ENCODE assay signal across 10 cellular contexts in genomic region chr5:137497396-137498290, GRCh38. TPM values are rescaled to one million over a fixed set of nuclear protein-coding genes. Genes with fewer than 3 reads are reported as not detected.
A peak's percentile ranks its signal among the peaks of the same experiment; 100 is the strongest.
DNase-seq lines count a peak whose midpoint lies in the region; ATAC-seq, FAIRE-seq and TF ChIP-seq lines count a peak whose summit lies in the region.
"Had no signal": no experiment of that assay in that cellular context is flagged by ENCODE, and none has a peak within 500 bp of the region (broad histone marks: within the 10 kb centered on the region; RNA-seq: fewer than 3 reads in every experiment).

No MANE protein-coding gene starts in this region.

- H3K4me3 ChIP-seq in fibroblast of pulmonary artery (replicated peaks; ENCODE audit: low read depth, low read length) = peak overlapping the region; percentile 73
- peak overlapping the region; percentile 65 for H3K4me3 ChIP-seq in psoas muscle
- H3K4me3 ChIP-seq in effector memory CD4-positive, alpha-beta T cell (ENCODE audit: insufficient read depth, low read depth, low read length, poor library complexity, severe bottlenecking) = no peak overlapping the region

- intact Hi-C loops in psoas muscle (cut with DNase I) = loop anchor here (2.0 to 10.0 kb wide), 3 partner anchors 151 to 693 kb away; no protein-coding TSS in a partner anchor

- 60 to 64% (median 63%) methylated on average over 22 of the region's 22 CpGs for WGBS in psoas muscle, 3 donors

- TF ChIP-seq CTCF in fibroblast of pulmonary artery (IDR thresholded peaks at IDR 0.05; ENCODE audit: low read length, missing control alignments) (no peak), psoas muscle (IDR thresholded peaks at IDR 0.05) (no peak), D721Med (IDR thresholded peaks at IDR 0.05; ENCODE audit: insufficient read depth, missing control alignments) (no peak)

- H3K27me3 ChIP-seq in psoas muscle (ENCODE audit: insufficient read depth in 3 of 3, low read length in 2 of 3) = peaks cover 0 to 4% (median 0%) of the 10 kb centered on the region in 3 donors
- peaks cover 5% of the 10 kb centered on the region for H3K27me3 ChIP-seq in effector memory CD4-positive, alpha-beta T cell (replicated peaks; ENCODE audit: control insufficient read depth, insufficient read depth, low read length, poor library complexity, severe bottlenecking)

- no peaks in the 10 kb centered on the region for H3K4me1 ChIP-seq in psoas muscle
- H3K4me1 ChIP-seq in effector memory CD4-positive, alpha-beta T cell (ENCODE audit: control insufficient read depth, insufficient read depth, low read length, poor library complexity, severe bottlenecking) = no peaks in the 10 kb centered on the region

- DNase-seq in DMS79 treated with DMSO at 0.1 percent for 48 hours (lab: John Stamatoyannopoulos, UW) (peak; percentile 38), NCI-H526 treated with DMSO at 0.1 percent for 48 hours (lab: John Stamatoyannopoulos, UW) (peak; percentile 75), fibroblast of pulmonary artery (ENCODE audit: low read depth) (no peak), psoas muscle (no peak), D721Med (ENCODE audit: insufficient read length, low spot score) (no peak)
- no peak for DNase-seq in effector memory CD4-positive, alpha-beta T cell
- DNase-seq: GDM1 had no signal

- FAIRE-seq in D721Med (lab: Jason Lieb, UNC) = no peak

- peak in 3 of 4 donors; percentile 33 to 54 (median 44) for ATAC-seq in psoas muscle
- ATAC-seq in GM21619 (IDR thresholded peaks at IDR 0.05; ENCODE audit: unreplicated experiment) = no peak
- ATAC-seq in GM19023 (IDR thresholded peaks at IDR 0.05; ENCODE audit: unreplicated experiment) = no peak

- no peak overlapping the region for H3K27ac ChIP-seq in psoas muscle
- no peak overlapping the region for H3K27ac ChIP-seq in effector memory CD4-positive, alpha-beta T cell (ENCODE audit: insufficient read depth, low read length, poor library complexity, severe bottlenecking)
- H3K27ac ChIP-seq: KMS-11 had no signal

- H3K36me3 ChIP-seq in psoas muscle (ENCODE audit: insufficient read depth in 1 of 2, low read depth in 1 of 2) = no peaks in the 10 kb centered on the region
- H3K36me3 ChIP-seq in effector memory CD4-positive, alpha-beta T cell (ENCODE audit: control insufficient read depth, insufficient read depth, low read length) = no peaks in the 10 kb centered on the region

- no peaks in the 10 kb centered on the region for H3K9me3 ChIP-seq in psoas muscle
- no peaks in the 10 kb centered on the region for H3K9me3 ChIP-seq in effector memory CD4-positive, alpha-beta T cell (ENCODE audit: control insufficient read depth, low read length)

RNA-seq across cellular contexts. Expression of gene SPOCK1, which starts 1.5 kb away (rescaled TPM):
- total RNA-seq in psoas muscle = 10 to 100 TPM; 11.3 to 52.7 (median 29.3) TPM
- polyA plus RNA-seq in psoas muscle = 10 to 100 TPM in 1 of 3 donors, 1 to 10 TPM in 2; 4.2 to 16.0 (median 7.1) TPM

Comparison
In these comparisons a context has a peak if more than half of its experiments do, and no peak if none do; other contexts are left out.
1. DNase-seq: peak in DMS79 treated with DMSO at 0.1 percent for 48 hours (single experiment) and NCI-H526 treated with DMSO at 0.1 percent for 48 hours (single experiment); none in fibroblast of pulmonary artery (single experiment), psoas muscle (0 of 2), effector memory CD4-positive, alpha-beta T cell (0 of 3) and D721Med (single experiment).
2. ATAC-seq: peak in psoas muscle (3 of 4); none in GM21619 (single experiment) and GM19023 (single experiment).